Comparison of ENCODE assay signal across 8 cellular contexts in the genomic region with DNA sequence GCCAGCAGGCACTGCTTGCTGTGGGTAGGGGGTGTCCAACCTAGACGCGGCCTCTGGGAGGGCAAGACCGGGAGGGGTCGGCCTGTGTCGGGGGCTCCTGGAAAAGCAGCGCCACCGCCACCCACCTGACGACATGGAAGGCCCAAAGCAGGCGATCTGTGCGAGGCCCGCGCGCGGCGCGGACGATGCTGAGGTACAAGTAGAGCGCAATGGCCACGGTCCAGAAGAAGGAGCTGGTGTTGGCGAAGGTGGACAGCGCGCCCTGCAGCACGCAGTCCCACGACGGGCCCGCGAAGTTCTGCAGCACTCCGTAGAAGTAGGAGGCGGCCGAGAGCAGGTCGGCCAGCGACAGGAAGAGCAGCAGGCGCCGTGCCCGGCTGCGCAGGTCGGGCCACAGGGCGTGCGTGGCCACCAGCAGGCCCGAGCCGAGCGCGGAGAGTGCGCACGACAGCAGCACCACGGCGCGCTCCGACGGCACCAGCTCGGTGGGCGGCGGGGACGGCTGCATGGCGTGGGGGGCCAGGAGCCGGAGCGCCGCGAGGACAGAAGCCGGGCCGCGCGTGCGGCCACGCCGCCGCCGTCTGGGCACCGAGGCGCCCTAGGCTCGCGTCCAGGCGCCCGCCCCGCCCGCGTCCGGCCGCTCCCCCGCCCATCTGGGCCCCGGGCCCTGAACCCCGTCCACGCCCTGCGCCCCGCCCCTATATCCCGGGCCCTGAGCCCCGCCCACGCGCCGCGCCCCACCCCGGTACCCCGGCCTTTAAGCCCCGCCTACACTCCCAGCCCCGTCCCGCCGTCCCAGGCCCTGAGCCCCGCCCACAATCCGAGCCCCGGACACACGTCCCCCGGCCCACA. TPM values are rescaled to one million over a fixed set of nuclear protein-coding genes. Genes with fewer than 3 reads are reported as not detected.
DNase-seq lines count a peak whose midpoint lies in the region; ATAC-seq and TF ChIP-seq lines count a peak whose summit lies in the region.

A gene with protein sequence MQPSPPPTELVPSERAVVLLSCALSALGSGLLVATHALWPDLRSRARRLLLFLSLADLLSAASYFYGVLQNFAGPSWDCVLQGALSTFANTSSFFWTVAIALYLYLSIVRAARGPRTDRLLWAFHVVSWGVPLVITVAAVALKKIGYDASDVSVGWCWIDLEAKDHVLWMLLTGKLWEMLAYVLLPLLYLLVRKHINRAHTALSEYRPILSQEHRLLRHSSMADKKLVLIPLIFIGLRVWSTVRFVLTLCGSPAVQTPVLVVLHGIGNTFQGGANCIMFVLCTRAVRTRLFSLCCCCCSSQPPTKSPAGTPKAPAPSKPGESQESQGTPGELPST (minus strand): TSS at position 583 of the 852 bp plus-strand sequence. CDS start 75 bp downstream, at position 508.

- CTCF ChIA-PET in CD4-positive, alpha-beta T cell (lab: Charles Lee), result interaction anchor here (1.2 to 2.2 kb wide), 5 partner anchors 9 to 124 kb away, joined by 3 to 10 read pairs (median 4); a partner anchor contains a TSS

- no peaks in the 10 kb centered on the region for H3K9me3 ChIP-seq in CD4-positive, alpha-beta T cell (ENCODE audit: control insufficient read depth, low read length)
- no peaks in the 10 kb centered on the region for H3K9me3 ChIP-seq in cardiac muscle cell (ENCODE audit: low read depth)

- peaks cover 40% of the 10 kb centered on the region for H3K4me1 Mint-ChIP-seq in CD4-positive, alpha-beta T cell (ENCODE audit: low read depth)
- peaks cover 48% of the 10 kb centered on the region for H3K4me1 Mint-ChIP-seq in activated naive CD8-positive, alpha-beta T cell (ENCODE audit: low read depth)

- WGBS in urinary bladder, result 2% methylated on average over 102 of the region's 102 CpGs

- H3K27ac Mint-ChIP-seq in CD4-positive, alpha-beta T cell, result peak within 1 kb of the TSS; percentile 70
- H3K27ac Mint-ChIP-seq in activated naive CD8-positive, alpha-beta T cell, result peak within 1 kb of the TSS; percentile 77

- peak; percentile 86 for ATAC-seq in CD4-positive, alpha-beta T cell (ENCODE audit: poor library complexity)
- ATAC-seq in GM19372 (IDR thresholded peaks at IDR 0.05; ENCODE audit: low read depth, unreplicated experiment) (peak; percentile 66), HG03521 (IDR thresholded peaks at IDR 0.05; ENCODE audit: unreplicated experiment) (peak; percentile 73), SK-N-SH treated with all-trans-retinoic acid at 6 μM for 48 hours (peak; percentile 78)

- H3K4me1 ChIP-seq in cardiac muscle cell (ENCODE audit: low read depth) (peaks cover 18% of the 10 kb centered on the region), urinary bladder (ENCODE audit: insufficient read depth) (no peaks in the 10 kb centered on the region)

- no peaks in the 10 kb centered on the region for H3K36me3 ChIP-seq in cardiac muscle cell
- H3K36me3 ChIP-seq in urinary bladder (ENCODE audit: insufficient read depth), result no peaks in the 10 kb centered on the region

- H3K27me3 Mint-ChIP-seq in CD4-positive, alpha-beta T cell, result no peaks in the 10 kb centered on the region
- no peaks in the 10 kb centered on the region for H3K27me3 Mint-ChIP-seq in activated naive CD8-positive, alpha-beta T cell

- intact Hi-C loops in CD4-positive, alpha-beta T cell (cut with DNase I, micrococcal nuclease), result loop anchor here in 1 of 2 experiments (1.0 to 10.0 kb wide), 6 partner anchors 106 to 904 kb away; a partner anchor contains a TSS
- intact Hi-C loops in posterior vena cava (cut with DNase I), result no loop called here

- peak within 1 kb of the TSS; percentile 56 for H3K27ac ChIP-seq in CD4-positive, alpha-beta T cell (ENCODE audit: low read depth, low read length)
- H3K27ac ChIP-seq in cardiac muscle cell (peak within 1 kb of the TSS; percentile 86), urinary bladder (ENCODE audit: low read depth) (peak within 1 kb of the TSS; percentile 80)

- H3K36me3 Mint-ChIP-seq in CD4-positive, alpha-beta T cell (ENCODE audit: low read depth), result no peaks in the 10 kb centered on the region
- H3K36me3 Mint-ChIP-seq in activated naive CD8-positive, alpha-beta T cell, result no peaks in the 10 kb centered on the region

- no peaks in the 10 kb centered on the region for H3K27me3 ChIP-seq in CD4-positive, alpha-beta T cell (ENCODE audit: control insufficient read depth, insufficient read depth, low read length)
- no peaks in the 10 kb centered on the region for H3K27me3 ChIP-seq in cardiac muscle cell

- DNase-seq in CD4-positive, alpha-beta T cell, result peak; percentile 65 to 84 (median 80)
- DNase-seq in cardiac muscle cell (ENCODE audit: low read depth in 1 of 2, low spot score in 1 of 2) (peak; percentile 87 to 94), posterior vena cava (ENCODE audit: low spot score) (peak; percentile 97)

- H3K9me3 Mint-ChIP-seq in CD4-positive, alpha-beta T cell, result no peaks in the 10 kb centered on the region
- no peaks in the 10 kb centered on the region for H3K9me3 Mint-ChIP-seq in activated naive CD8-positive, alpha-beta T cell (ENCODE audit: low read depth)

- no peak for TF ChIP-seq CTCF in CD4-positive, alpha-beta T cell (IDR thresholded peaks at IDR 0.05)
- TF ChIP-seq CTCF in cardiac muscle cell (IDR thresholded peaks at IDR 0.05; ENCODE audit: low read depth, low read length), result no peak

- POLR2A ChIA-PET in CD4-positive, alpha-beta T cell (lab: Charles Lee), result interaction anchor here (0.7 to 2.1 kb wide), 7 partner anchors 8 to 250 kb away, joined by 3 to 7 read pairs (median 4); a partner anchor contains a TSS

- H3K4me3 Mint-ChIP-seq in CD4-positive, alpha-beta T cell, result peak within 1 kb of the TSS; percentile 91
- peak within 1 kb of the TSS; percentile 90 for H3K4me3 Mint-ChIP-seq in activated naive CD8-positive, alpha-beta T cell

- H3K4me3 ChIP-seq in cardiac muscle cell (peak within 1 kb of the TSS; percentile 34), urinary bladder (ENCODE audit: low read depth, low read length) (peak within 1 kb of the TSS; percentile 43)

TF ChIP-seq in SK-N-SH treated with all-trans-retinoic acid at 6 μM for 48 hours, 23 proteins besides CTCF, POLR2A, EP300 and RAD21:
- TF ChIP-seq, protein P1, sequence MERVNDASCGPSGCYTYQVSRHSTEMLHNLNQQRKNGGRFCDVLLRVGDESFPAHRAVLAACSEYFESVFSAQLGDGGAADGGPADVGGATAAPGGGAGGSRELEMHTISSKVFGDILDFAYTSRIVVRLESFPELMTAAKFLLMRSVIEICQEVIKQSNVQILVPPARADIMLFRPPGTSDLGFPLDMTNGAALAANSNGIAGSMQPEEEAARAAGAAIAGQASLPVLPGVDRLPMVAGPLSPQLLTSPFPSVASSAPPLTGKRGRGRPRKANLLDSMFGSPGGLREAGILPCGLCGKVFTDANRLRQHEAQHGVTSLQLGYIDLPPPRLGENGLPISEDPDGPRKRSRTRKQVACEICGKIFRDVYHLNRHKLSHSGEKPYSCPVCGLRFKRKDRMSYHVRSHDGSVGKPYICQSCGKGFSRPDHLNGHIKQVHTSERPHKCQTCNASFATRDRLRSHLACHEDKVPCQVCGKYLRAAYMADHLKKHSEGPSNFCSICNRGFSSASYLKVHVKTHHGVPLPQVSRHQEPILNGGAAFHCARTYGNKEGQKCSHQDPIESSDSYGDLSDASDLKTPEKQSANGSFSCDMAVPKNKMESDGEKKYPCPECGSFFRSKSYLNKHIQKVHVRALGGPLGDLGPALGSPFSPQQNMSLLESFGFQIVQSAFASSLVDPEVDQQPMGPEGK (CRISPR knock-in tag; IDR thresholded peaks at IDR 0.05; ENCODE audit: borderline replicate concordance), result no peak
- TF ChIP-seq RARB (CRISPR knock-in tag; IDR thresholded peaks at IDR 0.05) (no peak), PPARA (CRISPR knock-in tag; IDR thresholded peaks at IDR 0.05; ENCODE audit: borderline replicate concordance) (no peak), CSDC2 (CRISPR knock-in tag; IDR thresholded peaks at IDR 0.05) (0 out of 2 replicates have a peak, but pooled peaks have one; percentile 29), ZNF70 (CRISPR knock-in tag; IDR thresholded peaks at IDR 0.05) (no peak), GLIS3 (CRISPR knock-in tag; IDR thresholded peaks at IDR 0.05) (no peak), ZFP30 (CRISPR knock-in tag; IDR thresholded peaks at IDR 0.05) (no peak)

RNA-seq across cellular contexts. Expression of the gene that starts here (rescaled TPM):
- total RNA-seq in CD4-positive, alpha-beta T cell, result 1 to 10 TPM; 2.1 to 5.1 TPM
- total RNA-seq in cardiac muscle cell, result 13.6 and 17.4 TPM in 2 replicates
- 10.2 and 20.1 TPM in 2 replicates for polyA plus RNA-seq in cardiac muscle cell
- 1 to 10 TPM; 8.3 to 9.9 TPM for total RNA-seq in posterior vena cava
- total RNA-seq in urinary bladder, result 53.5 TPM
- 2.7 TPM for polyA plus RNA-seq in urinary bladder

Comparison
In these comparisons a context has a peak if more than half of its experiments do, and no peak if none do; other contexts are left out.
1. Peak in every context shown above with its lines: DNase-seq, ATAC-seq, H3K4me3 ChIP-seq and H3K27ac ChIP-seq.